Comparison of ENCODE assay signal across 24 cellular contexts in genomic region chrX:88828011-88828410, GRCh38.
"Had no signal": no experiment of that assay in that cellular context is flagged by ENCODE, and none has a peak within 500 bp of the region (broad histone marks: within the 10 kb centered on the region; RNA-seq: fewer than 3 reads in every experiment).

No MANE protein-coding gene starts in this region.

- H3K27me3 ChIP-seq: colonic mucosa, esophagus squamous epithelium, gastrocnemius medialis, left lung had no signal

- H3K36me3 Mint-ChIP-seq: mesothelial cell of epicardium, naive B cell had no signal

- H3K9me3 Mint-ChIP-seq: mesothelial cell of epicardium had no signal

- H3K27ac ChIP-seq: colonic mucosa, epithelial cell of prostate, esophagus squamous epithelium, gastrocnemius medialis, heart right ventricle, left lung, lower lobe of right lung had no signal

- H3K4me3 Mint-ChIP-seq: dendritic cell treated with granulocyte-macrophage colony-stimulating factor and Interleukin-4, amounts not matched to agents 40 ng/mL and 50 ng/mL, for 4 days; effector memory CD8-positive, alpha-beta T cell; endodermal cell; mesothelial cell of epicardium; naive B cell had no signal

- H3K4me3 ChIP-seq: colonic mucosa, esophagus squamous epithelium, gastrocnemius medialis, heart right ventricle, left lung, lower lobe of right lung, mucosa of descending colon had no signal

- H3K4me1 Mint-ChIP-seq: mesothelial cell of epicardium, naive B cell had no signal

- H3K36me3 ChIP-seq: colonic mucosa, esophagus squamous epithelium, gastrocnemius medialis, heart right ventricle, left lung, lower lobe of right lung had no signal

- H3K27ac Mint-ChIP-seq: dendritic cell treated with granulocyte-macrophage colony-stimulating factor and Interleukin-4, amounts not matched to agents 40 ng/mL and 50 ng/mL, for 4 days; effector memory CD8-positive, alpha-beta T cell; endodermal cell; mesothelial cell of epicardium; naive B cell had no signal

- DNase-seq: colonic mucosa; cortex of kidney; effector CD8-positive, alpha-beta T cell; effector memory CD8-positive, alpha-beta T cell; erythroblast; esophagus squamous epithelium; foreskin fibroblast; foreskin melanocyte; gastrocnemius medialis; glutamatergic neuron; head of caudate nucleus; heart right ventricle; hippocampal formation; left cardiac atrium; left lung; left ventricle myocardium superior; lower lobe of right lung; mesenchymal stem cell; mucosa of descending colon; naive B cell had no signal

- H3K4me1 ChIP-seq: colonic mucosa, esophagus squamous epithelium, gastrocnemius medialis, heart right ventricle, left lung, lower lobe of right lung had no signal

- H3K27me3 Mint-ChIP-seq: dendritic cell treated with granulocyte-macrophage colony-stimulating factor and Interleukin-4, amounts not matched to agents 40 ng/mL and 50 ng/mL, for 4 days; effector memory CD8-positive, alpha-beta T cell; naive B cell had no signal

- H3K9me3 ChIP-seq: colonic mucosa, esophagus squamous epithelium, gastrocnemius medialis, heart right ventricle, left lung, lower lobe of right lung, mucosa of descending colon had no signal
